Comparison of ENCODE assay signal across 24 cellular contexts in the genomic region with DNA sequence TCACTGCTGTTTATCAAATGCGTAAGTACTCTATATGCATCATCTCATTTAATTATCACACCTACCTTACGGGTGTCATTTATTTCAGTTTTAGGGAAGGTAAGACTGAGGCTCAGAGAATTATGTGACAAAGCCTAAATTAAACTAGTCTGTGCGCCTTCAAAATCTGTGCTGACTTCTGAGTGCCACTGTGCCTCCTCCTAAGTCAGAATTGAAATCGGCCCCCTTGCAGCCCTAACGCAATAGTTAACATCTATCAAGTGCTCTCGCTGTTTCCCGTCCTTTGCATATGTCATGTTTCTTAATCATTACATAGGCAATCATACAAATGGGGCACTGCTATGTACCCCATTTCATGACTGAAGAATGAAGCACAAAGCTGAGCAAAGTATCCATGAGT.
"Had no signal": no experiment of that assay in that cellular context is flagged by ENCODE, and none has a peak within 500 bp of the region (broad histone marks: within the 10 kb centered on the region; RNA-seq: fewer than 3 reads in every experiment).

No MANE protein-coding gene starts in this region.

- H3K27ac ChIP-seq: stomach, suprapubic skin, testis, thoracic aorta, thyroid gland, tibial artery, tibial nerve, transverse colon, upper lobe of left lung, upper lobe of right lung, uterus, vagina had no signal

- DNase-seq: stimulated activated CD4-positive, alpha-beta T cell treated with anti-CD3 and anti-CD28 coated beads, Interleukin-2, amount 100 ng/mL, for 48 hours; stimulated activated CD4-positive, alpha-beta T cell treated with anti-CD3 and anti-CD28 coated beads, Interleukin-4, amount 100 ng/mL, for 1 hour; stimulated activated CD4-positive, alpha-beta T cell treated with anti-CD3 and anti-CD28 coated beads, Interleukin-4, amount 100 ng/mL, for 24 hours; stimulated activated CD4-positive, alpha-beta T cell treated with anti-CD3 and anti-CD28 coated beads, Interleukin-4, amount 100 ng/mL, for 4 hours; stimulated activated CD8-positive, alpha-beta memory T cell treated with anti-CD3 and anti-CD28 coated beads, Interleukin-4, amount 100 ng/mL, for 48 hours; stimulated activated naive B cell treated with anti-CD40 and anti-IgM and Interleukin-4, amounts not matched to agents 10 μg/mL and 1 μg/mL and 100 μg/mL, for 72 hours; stimulated activated naive CD4-positive, alpha-beta T cell; stimulated activated naive CD4-positive, alpha-beta T cell treated with Interleukin-2 at 50 U/mL for 16 hours; stimulated activated naive CD8-positive, alpha-beta T cell treated with anti-CD3 and anti-CD28 coated beads, Interleukin-15, amount 100 ng/mL, for 72 hours; stimulated activated naive CD8-positive, alpha-beta T cell treated with anti-CD3 and anti-CD28 coated beads, Interleukin-15, Interleukin-2, amounts not matched to agents 100 U/mL and 50 U/mL, for 24 hours; stomach; substantia nigra; testis; thyroid gland; tibial artery; transverse colon; trophoblast cell; upper lobe of left lung; upper lobe of right lung; uterus had no signal

- ATAC-seq: stimulated activated naive B cell treated with anti-CD40 and anti-IgM and Interleukin-4, amounts not matched to agents 10 μg/mL and 1 μg/mL and 100 μg/mL, for 72 hours; stimulated activated naive CD8-positive, alpha-beta T cell treated with anti-CD3 and anti-CD28 coated beads, Interleukin-15, amount 100 ng/mL, for 72 hours; stimulated activated naive CD8-positive, alpha-beta T cell treated with anti-CD3 and anti-CD28 coated beads, Interleukin-15, Interleukin-2, amounts not matched to agents 100 U/mL and 50 U/mL, for 24 hours; upper lobe of right lung had no signal
